1 cellular context compared by ENCODE assay signal in the genomic region with DNA sequence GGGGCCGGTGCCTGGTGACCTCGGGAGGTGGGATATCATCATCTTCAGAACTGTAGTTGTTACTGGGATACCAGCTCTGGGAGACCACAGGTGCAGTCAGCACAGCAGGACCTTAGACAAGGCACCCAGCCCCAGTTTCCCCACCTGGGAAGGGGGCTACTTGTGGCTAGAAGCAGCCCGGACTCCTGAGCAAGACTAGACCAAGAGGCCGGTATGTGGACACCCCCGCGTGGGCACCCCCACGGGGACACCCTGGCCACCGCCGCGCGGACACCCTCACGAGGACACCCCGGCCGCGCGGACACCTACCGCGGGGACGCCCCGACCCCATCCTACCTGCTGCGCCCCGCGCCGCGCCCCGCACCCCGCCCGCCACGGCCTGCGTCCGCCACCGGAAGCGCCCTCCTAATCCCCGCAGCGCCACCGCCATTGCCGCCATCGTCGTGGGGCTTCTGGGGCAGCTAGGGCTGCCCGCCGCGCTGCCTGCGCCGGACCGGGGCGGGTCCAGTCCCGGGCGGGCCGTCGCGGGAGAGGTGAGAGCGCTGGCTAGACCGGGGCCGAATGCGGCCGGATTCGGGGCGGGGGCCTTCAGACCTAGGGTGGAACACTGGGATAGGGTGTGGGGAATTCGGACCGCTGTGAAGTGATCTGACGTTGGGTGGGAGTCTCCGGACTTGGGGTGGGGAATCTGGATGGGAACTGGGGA.
TF ChIP-seq lines count a peak whose summit lies in the region.

A gene (plus strand): TSS at position 408 of the 706 bp plus-strand sequence. CDS start 20,755 bp downstream, outside the sequence.
A gene (minus strand): TSS at position 454 of the 706 bp plus-strand sequence. CDS start 15 bp downstream, at position 439.

TF ChIP-seq in GM12878, 131 proteins besides CTCF, POLR2A, EP300 and RAD21 (continued from another document and continues in another):
- TF ChIP-seq, protein P1, sequence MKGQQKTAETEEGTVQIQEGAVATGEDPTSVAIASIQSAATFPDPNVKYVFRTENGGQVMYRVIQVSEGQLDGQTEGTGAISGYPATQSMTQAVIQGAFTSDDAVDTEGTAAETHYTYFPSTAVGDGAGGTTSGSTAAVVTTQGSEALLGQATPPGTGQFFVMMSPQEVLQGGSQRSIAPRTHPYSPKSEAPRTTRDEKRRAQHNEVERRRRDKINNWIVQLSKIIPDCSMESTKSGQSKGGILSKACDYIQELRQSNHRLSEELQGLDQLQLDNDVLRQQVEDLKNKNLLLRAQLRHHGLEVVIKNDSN (IDR thresholded peaks at IDR 0.05; ENCODE audit: borderline replicate concordance, extremely low read length, insufficient read depth, low read depth, low read length), result no peak
- TF ChIP-seq GATAD2B (conservative IDR thresholded peaks at IDR 0.05; ENCODE audit: low read depth), result no peak
- TF ChIP-seq, protein P2, sequence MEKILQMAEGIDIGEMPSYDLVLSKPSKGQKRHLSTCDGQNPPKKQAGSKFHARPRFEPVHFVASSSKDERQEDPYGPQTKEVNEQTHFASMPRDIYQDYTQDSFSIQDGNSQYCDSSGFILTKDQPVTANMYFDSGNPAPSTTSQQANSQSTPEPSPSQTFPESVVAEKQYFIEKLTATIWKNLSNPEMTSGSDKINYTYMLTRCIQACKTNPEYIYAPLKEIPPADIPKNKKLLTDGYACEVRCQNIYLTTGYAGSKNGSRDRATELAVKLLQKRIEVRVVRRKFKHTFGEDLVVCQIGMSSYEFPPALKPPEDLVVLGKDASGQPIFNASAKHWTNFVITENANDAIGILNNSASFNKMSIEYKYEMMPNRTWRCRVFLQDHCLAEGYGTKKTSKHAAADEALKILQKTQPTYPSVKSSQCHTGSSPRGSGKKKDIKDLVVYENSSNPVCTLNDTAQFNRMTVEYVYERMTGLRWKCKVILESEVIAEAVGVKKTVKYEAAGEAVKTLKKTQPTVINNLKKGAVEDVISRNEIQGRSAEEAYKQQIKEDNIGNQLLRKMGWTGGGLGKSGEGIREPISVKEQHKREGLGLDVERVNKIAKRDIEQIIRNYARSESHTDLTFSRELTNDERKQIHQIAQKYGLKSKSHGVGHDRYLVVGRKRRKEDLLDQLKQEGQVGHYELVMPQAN (conservative IDR thresholded peaks at IDR 0.05), result no peak
- 0 out of 2 replicates have a peak, but pooled peaks have one; percentile 8 for TF ChIP-seq SMARCA5 (IDR thresholded peaks at IDR 0.05)
- TF ChIP-seq, protein P3, sequence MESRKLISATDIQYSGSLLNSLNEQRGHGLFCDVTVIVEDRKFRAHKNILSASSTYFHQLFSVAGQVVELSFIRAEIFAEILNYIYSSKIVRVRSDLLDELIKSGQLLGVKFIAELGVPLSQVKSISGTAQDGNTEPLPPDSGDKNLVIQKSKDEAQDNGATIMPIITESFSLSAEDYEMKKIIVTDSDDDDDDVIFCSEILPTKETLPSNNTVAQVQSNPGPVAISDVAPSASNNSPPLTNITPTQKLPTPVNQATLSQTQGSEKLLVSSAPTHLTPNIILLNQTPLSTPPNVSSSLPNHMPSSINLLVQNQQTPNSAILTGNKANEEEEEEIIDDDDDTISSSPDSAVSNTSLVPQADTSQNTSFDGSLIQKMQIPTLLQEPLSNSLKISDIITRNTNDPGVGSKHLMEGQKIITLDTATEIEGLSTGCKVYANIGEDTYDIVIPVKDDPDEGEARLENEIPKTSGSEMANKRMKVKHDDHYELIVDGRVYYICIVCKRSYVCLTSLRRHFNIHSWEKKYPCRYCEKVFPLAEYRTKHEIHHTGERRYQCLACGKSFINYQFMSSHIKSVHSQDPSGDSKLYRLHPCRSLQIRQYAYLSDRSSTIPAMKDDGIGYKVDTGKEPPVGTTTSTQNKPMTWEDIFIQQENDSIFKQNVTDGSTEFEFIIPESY (IDR thresholded peaks at IDR 0.05), result no peak
- TF ChIP-seq, protein P4, sequence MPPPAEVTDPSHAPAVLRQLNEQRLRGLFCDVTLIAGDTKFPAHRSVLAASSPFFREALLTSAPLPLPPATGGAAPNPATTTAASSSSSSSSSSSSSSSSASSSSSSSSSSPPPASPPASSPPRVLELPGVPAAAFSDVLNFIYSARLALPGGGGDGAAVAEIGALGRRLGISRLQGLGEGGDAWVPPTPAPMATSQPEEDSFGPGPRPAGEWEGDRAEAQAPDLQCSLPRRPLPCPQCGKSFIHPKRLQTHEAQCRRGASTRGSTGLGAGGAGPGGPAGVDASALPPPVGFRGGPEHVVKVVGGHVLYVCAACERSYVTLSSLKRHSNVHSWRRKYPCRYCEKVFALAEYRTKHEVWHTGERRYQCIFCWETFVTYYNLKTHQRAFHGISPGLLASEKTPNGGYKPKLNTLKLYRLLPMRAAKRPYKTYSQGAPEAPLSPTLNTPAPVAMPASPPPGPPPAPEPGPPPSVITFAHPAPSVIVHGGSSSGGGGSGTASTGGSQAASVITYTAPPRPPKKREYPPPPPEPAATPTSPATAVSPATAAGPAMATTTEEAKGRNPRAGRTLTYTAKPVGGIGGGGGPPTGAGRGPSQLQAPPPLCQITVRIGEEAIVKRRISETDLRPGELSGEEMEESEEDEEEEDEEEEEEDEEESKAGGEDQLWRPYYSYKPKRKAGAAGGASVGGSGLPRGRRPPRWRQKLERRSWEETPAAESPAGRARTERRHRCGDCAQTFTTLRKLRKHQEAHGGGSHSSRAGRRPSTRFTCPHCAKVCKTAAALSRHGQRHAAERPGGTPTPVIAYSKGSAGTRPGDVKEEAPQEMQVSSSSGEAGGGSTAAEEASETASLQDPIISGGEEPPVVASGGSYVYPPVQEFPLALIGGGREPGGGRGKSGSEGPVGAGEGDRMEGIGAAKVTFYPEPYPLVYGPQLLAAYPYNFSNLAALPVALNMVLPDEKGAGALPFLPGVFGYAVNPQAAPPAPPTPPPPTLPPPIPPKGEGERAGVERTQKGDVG (CRISPR knock-in tag; IDR thresholded peaks at IDR 0.05), result no peak
- no peak for TF ChIP-seq CEBPB (IDR thresholded peaks at IDR 0.05; ENCODE audit: borderline replicate concordance in 1 of 2, low read depth in 2 of 2, low read length in 2 of 2)
- no peak for TF ChIP-seq CHD1 (IDR thresholded peaks at IDR 0.05; ENCODE audit: low read depth, low read length)
- peak; percentile 17; the same call in 1 of the 2 replicates for TF ChIP-seq CBFB (IDR thresholded peaks at IDR 0.05; ENCODE audit: low read depth)
- TF ChIP-seq GABPA (IDR thresholded peaks at IDR 0.05; ENCODE audit: low read depth), result no peak
- TF ChIP-seq, protein P5, sequence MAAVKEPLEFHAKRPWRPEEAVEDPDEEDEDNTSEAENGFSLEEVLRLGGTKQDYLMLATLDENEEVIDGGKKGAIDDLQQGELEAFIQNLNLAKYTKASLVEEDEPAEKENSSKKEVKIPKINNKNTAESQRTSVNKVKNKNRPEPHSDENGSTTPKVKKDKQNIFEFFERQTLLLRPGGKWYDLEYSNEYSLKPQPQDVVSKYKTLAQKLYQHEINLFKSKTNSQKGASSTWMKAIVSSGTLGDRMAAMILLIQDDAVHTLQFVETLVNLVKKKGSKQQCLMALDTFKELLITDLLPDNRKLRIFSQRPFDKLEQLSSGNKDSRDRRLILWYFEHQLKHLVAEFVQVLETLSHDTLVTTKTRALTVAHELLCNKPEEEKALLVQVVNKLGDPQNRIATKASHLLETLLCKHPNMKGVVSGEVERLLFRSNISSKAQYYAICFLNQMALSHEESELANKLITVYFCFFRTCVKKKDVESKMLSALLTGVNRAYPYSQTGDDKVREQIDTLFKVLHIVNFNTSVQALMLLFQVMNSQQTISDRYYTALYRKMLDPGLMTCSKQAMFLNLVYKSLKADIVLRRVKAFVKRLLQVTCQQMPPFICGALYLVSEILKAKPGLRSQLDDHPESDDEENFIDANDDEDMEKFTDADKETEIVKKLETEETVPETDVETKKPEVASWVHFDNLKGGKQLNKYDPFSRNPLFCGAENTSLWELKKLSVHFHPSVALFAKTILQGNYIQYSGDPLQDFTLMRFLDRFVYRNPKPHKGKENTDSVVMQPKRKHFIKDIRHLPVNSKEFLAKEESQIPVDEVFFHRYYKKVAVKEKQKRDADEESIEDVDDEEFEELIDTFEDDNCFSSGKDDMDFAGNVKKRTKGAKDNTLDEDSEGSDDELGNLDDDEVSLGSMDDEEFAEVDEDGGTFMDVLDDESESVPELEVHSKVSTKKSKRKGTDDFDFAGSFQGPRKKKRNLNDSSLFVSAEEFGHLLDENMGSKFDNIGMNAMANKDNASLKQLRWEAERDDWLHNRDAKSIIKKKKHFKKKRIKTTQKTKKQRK (IDR thresholded peaks at IDR 0.05; ENCODE audit: low read depth, low read length), result no peak
- TF ChIP-seq PAX8 (IDR thresholded peaks at IDR 0.05), result no peak
- TF ChIP-seq, protein P6, sequence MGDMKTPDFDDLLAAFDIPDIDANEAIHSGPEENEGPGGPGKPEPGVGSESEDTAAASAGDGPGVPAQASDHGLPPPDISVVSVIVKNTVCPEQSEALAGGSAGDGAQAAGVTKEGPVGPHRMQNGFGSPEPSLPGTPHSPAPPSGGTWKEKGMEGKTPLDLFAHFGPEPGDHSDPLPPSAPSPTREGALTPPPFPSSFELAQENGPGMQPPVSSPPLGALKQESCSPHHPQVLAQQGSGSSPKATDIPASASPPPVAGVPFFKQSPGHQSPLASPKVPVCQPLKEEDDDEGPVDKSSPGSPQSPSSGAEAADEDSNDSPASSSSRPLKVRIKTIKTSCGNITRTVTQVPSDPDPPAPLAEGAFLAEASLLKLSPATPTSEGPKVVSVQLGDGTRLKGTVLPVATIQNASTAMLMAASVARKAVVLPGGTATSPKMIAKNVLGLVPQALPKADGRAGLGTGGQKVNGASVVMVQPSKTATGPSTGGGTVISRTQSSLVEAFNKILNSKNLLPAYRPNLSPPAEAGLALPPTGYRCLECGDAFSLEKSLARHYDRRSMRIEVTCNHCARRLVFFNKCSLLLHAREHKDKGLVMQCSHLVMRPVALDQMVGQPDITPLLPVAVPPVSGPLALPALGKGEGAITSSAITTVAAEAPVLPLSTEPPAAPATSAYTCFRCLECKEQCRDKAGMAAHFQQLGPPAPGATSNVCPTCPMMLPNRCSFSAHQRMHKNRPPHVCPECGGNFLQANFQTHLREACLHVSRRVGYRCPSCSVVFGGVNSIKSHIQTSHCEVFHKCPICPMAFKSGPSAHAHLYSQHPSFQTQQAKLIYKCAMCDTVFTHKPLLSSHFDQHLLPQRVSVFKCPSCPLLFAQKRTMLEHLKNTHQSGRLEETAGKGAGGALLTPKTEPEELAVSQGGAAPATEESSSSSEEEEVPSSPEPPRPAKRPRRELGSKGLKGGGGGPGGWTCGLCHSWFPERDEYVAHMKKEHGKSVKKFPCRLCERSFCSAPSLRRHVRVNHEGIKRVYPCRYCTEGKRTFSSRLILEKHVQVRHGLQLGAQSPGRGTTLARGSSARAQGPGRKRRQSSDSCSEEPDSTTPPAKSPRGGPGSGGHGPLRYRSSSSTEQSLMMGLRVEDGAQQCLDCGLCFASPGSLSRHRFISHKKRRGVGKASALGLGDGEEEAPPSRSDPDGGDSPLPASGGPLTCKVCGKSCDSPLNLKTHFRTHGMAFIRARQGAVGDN (IDR thresholded peaks at IDR 0.05), result peak; percentile 42; the same call in 1 of the 2 replicates
- no peak for TF ChIP-seq BCL11A (IDR thresholded peaks at IDR 0.05; ENCODE audit: low read depth, low read length)
- TF ChIP-seq MTA2 (IDR thresholded peaks at IDR 0.05; ENCODE audit: low read depth), result no peak
- no peak for TF ChIP-seq EZH2 (IDR thresholded peaks at IDR 0.05; ENCODE audit: borderline replicate concordance, control insufficient read depth, low read depth, low read length)
- TF ChIP-seq MEF2B (IDR thresholded peaks at IDR 0.05; ENCODE audit: partially characterized antibody, poor library complexity, severe bottlenecking), result no peak
- no peak for TF ChIP-seq RUNX3 (IDR thresholded peaks at IDR 0.05; ENCODE audit: low read length)
- no peak for TF ChIP-seq IKZF1 (conservative IDR thresholded peaks at IDR 0.05)
- no peak for TF ChIP-seq TCF12 (IDR thresholded peaks at IDR 0.05; ENCODE audit: low read depth, low read length)
- TF ChIP-seq NFIC (IDR thresholded peaks at IDR 0.05; ENCODE audit: low read depth, low read length), result no peak
- no peak for TF ChIP-seq BMI1 (IDR thresholded peaks at IDR 0.05; ENCODE audit: borderline replicate concordance)
- peak; percentile 48; the same call in 1 of the 2 replicates for TF ChIP-seq POLR2AphosphoS5 (IDR thresholded peaks at IDR 0.05; ENCODE audit: low read length)
- no peak for TF ChIP-seq SIX5 (IDR thresholded peaks at IDR 0.05; ENCODE audit: low read depth, low read length, severe bottlenecking)
- TF ChIP-seq NBN (IDR thresholded peaks at IDR 0.05), result no peak
- TF ChIP-seq, protein P7, sequence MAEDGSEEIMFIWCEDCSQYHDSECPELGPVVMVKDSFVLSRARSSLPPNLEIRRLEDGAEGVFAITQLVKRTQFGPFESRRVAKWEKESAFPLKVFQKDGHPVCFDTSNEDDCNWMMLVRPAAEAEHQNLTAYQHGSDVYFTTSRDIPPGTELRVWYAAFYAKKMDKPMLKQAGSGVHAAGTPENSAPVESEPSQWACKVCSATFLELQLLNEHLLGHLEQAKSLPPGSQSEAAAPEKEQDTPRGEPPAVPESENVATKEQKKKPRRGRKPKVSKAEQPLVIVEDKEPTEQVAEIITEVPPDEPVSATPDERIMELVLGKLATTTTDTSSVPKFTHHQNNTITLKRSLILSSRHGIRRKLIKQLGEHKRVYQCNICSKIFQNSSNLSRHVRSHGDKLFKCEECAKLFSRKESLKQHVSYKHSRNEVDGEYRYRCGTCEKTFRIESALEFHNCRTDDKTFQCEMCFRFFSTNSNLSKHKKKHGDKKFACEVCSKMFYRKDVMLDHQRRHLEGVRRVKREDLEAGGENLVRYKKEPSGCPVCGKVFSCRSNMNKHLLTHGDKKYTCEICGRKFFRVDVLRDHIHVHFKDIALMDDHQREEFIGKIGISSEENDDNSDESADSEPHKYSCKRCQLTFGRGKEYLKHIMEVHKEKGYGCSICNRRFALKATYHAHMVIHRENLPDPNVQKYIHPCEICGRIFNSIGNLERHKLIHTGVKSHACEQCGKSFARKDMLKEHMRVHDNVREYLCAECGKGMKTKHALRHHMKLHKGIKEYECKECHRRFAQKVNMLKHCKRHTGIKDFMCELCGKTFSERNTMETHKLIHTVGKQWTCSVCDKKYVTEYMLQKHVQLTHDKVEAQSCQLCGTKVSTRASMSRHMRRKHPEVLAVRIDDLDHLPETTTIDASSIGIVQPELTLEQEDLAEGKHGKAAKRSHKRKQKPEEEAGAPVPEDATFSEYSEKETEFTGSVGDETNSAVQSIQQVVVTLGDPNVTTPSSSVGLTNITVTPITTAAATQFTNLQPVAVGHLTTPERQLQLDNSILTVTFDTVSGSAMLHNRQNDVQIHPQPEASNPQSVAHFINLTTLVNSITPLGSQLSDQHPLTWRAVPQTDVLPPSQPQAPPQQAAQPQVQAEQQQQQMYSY (CRISPR knock-in tag; IDR thresholded peaks at IDR 0.05), result no peak
- no peak for TF ChIP-seq PML (IDR thresholded peaks at IDR 0.05; ENCODE audit: low read length)
- no peak for TF ChIP-seq PAX5 (IDR thresholded peaks at IDR 0.05; ENCODE audit: borderline replicate concordance, low read depth, low read length)
- TF ChIP-seq ZZZ3 (IDR thresholded peaks at IDR 0.05; ENCODE audit: control insufficient read depth, insufficient read length, low read depth), result no peak
- TF ChIP-seq, protein P8, sequence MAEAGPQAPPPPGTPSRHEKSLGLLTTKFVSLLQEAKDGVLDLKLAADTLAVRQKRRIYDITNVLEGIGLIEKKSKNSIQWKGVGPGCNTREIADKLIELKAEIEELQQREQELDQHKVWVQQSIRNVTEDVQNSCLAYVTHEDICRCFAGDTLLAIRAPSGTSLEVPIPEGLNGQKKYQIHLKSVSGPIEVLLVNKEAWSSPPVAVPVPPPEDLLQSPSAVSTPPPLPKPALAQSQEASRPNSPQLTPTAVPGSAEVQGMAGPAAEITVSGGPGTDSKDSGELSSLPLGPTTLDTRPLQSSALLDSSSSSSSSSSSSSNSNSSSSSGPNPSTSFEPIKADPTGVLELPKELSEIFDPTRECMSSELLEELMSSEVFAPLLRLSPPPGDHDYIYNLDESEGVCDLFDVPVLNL (IDR thresholded peaks at IDR 0.05; ENCODE audit: low read depth, low read length), result no peak
- no peak for TF ChIP-seq TARDBP (IDR thresholded peaks at IDR 0.05; ENCODE audit: borderline replicate concordance)
